Comparison of ENCODE assay signal across 8 cellular contexts in genomic region chr2:213149949-213150314, GRCh38. TPM values are rescaled to one million over a fixed set of nuclear protein-coding genes. Genes with fewer than 3 reads are reported as not detected.
A peak's percentile ranks its signal among the peaks of the same experiment; 100 is the strongest.
DNase-seq lines count a peak whose midpoint lies in the region; ATAC-seq and TF ChIP-seq lines count a peak whose summit lies in the region.

No MANE protein-coding gene starts in this region.

- H3K4me1 ChIP-seq in iPS DF 6.9 (ENCODE audit: control insufficient read depth, insufficient read depth, low read length) (peaks cover 1% of the 10 kb centered on the region; the same call in 1 of the 2 replicates), spleen (peaks cover 5 to 58% (median 34%) of the 10 kb centered on the region in 6 donors)

- no peak for TF ChIP-seq POLR2A in spleen (IDR thresholded peaks at IDR 0.05)

- CTCF ChIA-PET in activated CD4-positive, alpha-beta memory T cell treated with anti-CD3 and anti-CD28 coated beads, Interleukin-2, amount 10 ng/mL, durations not matched to agents 7 days and 5 days (lab: Charles Lee), result interaction anchor here (1.1 to 1.3 kb wide), 2 partner anchors 22 to 372 kb away, joined by 3 read pairs; no protein-coding TSS in a partner anchor

- H3K27me3 ChIP-seq in iPS DF 6.9 (ENCODE audit: control insufficient read depth, insufficient read depth, low read length) (no peaks in the 10 kb centered on the region), spleen (replicated peaks in 1 of 7) (no peaks in the 10 kb centered on the region)

- WGBS in iPS DF 6.9 (ENCODE audit: insufficient coverage, insufficient read length), result no CpG with 5 or more reads among the region's 7 CpGs
- 0 to 2% (median 1%) methylated on average over 7 of the region's 7 CpGs for WGBS in spleen, 5 donors

- intact Hi-C loops in spleen (cut with DNase I; ENCODE audit: low total_unique reads), result loop anchor here (5.0 to 10.0 kb wide), 2 partner anchors 373 to 465 kb away; no protein-coding TSS in a partner anchor

- H3K4me3 ChIP-seq in iPS DF 6.9 (ENCODE audit: low read length), result peak overlapping the region; percentile 68; the same call in 1 of the 2 replicates
- H3K4me3 ChIP-seq in spleen, result peak overlapping the region; percentile 35 to 93 (median 76)

- no peak overlapping the region for H3K27ac ChIP-seq in iPS DF 6.9 (ENCODE audit: low read length)
- peak overlapping the region in 7 of 8 donors; percentile 51 to 96 (median 93) for H3K27ac ChIP-seq in spleen

- ATAC-seq in GM21825 (IDR thresholded peaks at IDR 0.05; ENCODE audit: unreplicated experiment) (no peak), GM21360 (IDR thresholded peaks at IDR 0.05; ENCODE audit: unreplicated experiment) (no peak)

- no peak for DNase-seq in HFFc6
- DNase-seq in activated CD4-positive, alpha-beta memory T cell treated with anti-CD3 and anti-CD28 coated beads, Interleukin-2, amount 10 ng/mL, durations not matched to agents 7 days and 5 days, result no peak
- no peak for DNase-seq in iPS DF 6.9 (ENCODE audit: low read depth, low spot score)
- no peak for DNase-seq in spleen
- DNase-seq in NCI-H2029 treated with DMSO at 0.1 percent for 48 hours (lab: John Stamatoyannopoulos, UW), result no peak
- no peak for DNase-seq in UCSD-AML1 (lab: John Stamatoyannopoulos, UW; ENCODE audit: unreplicated experiment)

- no peak for TF ChIP-seq CTCF in HFFc6 (IDR thresholded peaks at IDR 0.05)
- no peak for TF ChIP-seq CTCF in spleen (IDR thresholded peaks at IDR 0.05 in 8 of 11, conservative IDR thresholded peaks at IDR 0.05 in 3 of 11)

- no peaks in the 10 kb centered on the region for H3K9me3 Mint-ChIP-seq in HFFc6
- H3K9me3 Mint-ChIP-seq in activated CD4-positive, alpha-beta memory T cell treated with anti-CD3 and anti-CD28 coated beads, Interleukin-2, amount 10 ng/mL, durations not matched to agents 7 days and 5 days, result no peaks in the 10 kb centered on the region

- no peaks in the 10 kb centered on the region for H3K36me3 ChIP-seq in iPS DF 6.9 (ENCODE audit: control insufficient read depth, insufficient read depth, low read length)
- H3K36me3 ChIP-seq in spleen, result no peaks in the 10 kb centered on the region

- H3K36me3 Mint-ChIP-seq in HFFc6 (ENCODE audit: low read depth), result no peaks in the 10 kb centered on the region; the same call in 1 of the 2 replicates
- H3K36me3 Mint-ChIP-seq in activated CD4-positive, alpha-beta memory T cell treated with anti-CD3 and anti-CD28 coated beads, Interleukin-2, amount 10 ng/mL, durations not matched to agents 7 days and 5 days (ENCODE audit: low read depth), result peaks cover 3% of the 10 kb centered on the region

- H3K4me1 Mint-ChIP-seq in HFFc6 (ENCODE audit: low read depth), result peaks cover 49% of the 10 kb centered on the region
- H3K4me1 Mint-ChIP-seq in activated CD4-positive, alpha-beta memory T cell treated with anti-CD3 and anti-CD28 coated beads, Interleukin-2, amount 10 ng/mL, durations not matched to agents 7 days and 5 days, result peaks cover 30% of the 10 kb centered on the region

- POLR2A ChIA-PET in activated CD4-positive, alpha-beta memory T cell treated with anti-CD3 and anti-CD28 coated beads, Interleukin-2, amount 10 ng/mL, durations not matched to agents 7 days and 5 days (lab: Charles Lee), result interaction anchor here (2.6 to 2.9 kb wide), 2 partner anchors 132 to 134 kb away, joined by 6 read pairs; no protein-coding TSS in a partner anchor

- peak overlapping the region; percentile 93 for H3K4me3 Mint-ChIP-seq in HFFc6
- peak overlapping the region; percentile 79 for H3K4me3 Mint-ChIP-seq in activated CD4-positive, alpha-beta memory T cell treated with anti-CD3 and anti-CD28 coated beads, Interleukin-2, amount 10 ng/mL, durations not matched to agents 7 days and 5 days

- H3K9me3 ChIP-seq in iPS DF 6.9 (ENCODE audit: control insufficient read depth, insufficient read depth, low read length) (no peaks in the 10 kb centered on the region), spleen (no peaks in the 10 kb centered on the region)

- peak overlapping the region; percentile 94 for H3K27ac Mint-ChIP-seq in HFFc6
- peak overlapping the region; percentile 15 for H3K27ac Mint-ChIP-seq in activated CD4-positive, alpha-beta memory T cell treated with anti-CD3 and anti-CD28 coated beads, Interleukin-2, amount 10 ng/mL, durations not matched to agents 7 days and 5 days

- peaks cover 2% of the 10 kb centered on the region; the same call in 1 of the 2 replicates for H3K27me3 Mint-ChIP-seq in HFFc6 (ENCODE audit: insufficient read depth)
- peaks cover 47% of the 10 kb centered on the region for H3K27me3 Mint-ChIP-seq in activated CD4-positive, alpha-beta memory T cell treated with anti-CD3 and anti-CD28 coated beads, Interleukin-2, amount 10 ng/mL, durations not matched to agents 7 days and 5 days

RNA-seq across cellular contexts. Expression of gene IKZF2, which starts 1.5 kb away (rescaled TPM):
- 10 to 100 TPM in 3 of 6 experiments, 1 to 10 TPM in 3; 6.5 to 12.3 (median 10.2) TPM for total RNA-seq in HFFc6 (2021; fragmentation: NEBNext Ultra II Directional; extraction: Animal tissue kit (Norgen Biotek cat#: 25700))
- 1 to 10 TPM; 4.2 to 6.0 TPM for total RNA-seq in activated CD4-positive, alpha-beta memory T cell treated with anti-CD3 and anti-CD28 coated beads, Interleukin-2, amount 10 ng/mL, durations not matched to agents 7 days and 5 days
- total RNA-seq in spleen, result 10 to 100 TPM; 14.3 to 43.4 (median 21.7) TPM
- 1 to 10 TPM in 1 of 3 donors, under 1 TPM in 2; 0.50 to 1.4 (median 0.80) TPM for polyA plus RNA-seq in spleen
